Comparison of ENCODE assay signal across 8 cellular contexts in the genomic region with DNA sequence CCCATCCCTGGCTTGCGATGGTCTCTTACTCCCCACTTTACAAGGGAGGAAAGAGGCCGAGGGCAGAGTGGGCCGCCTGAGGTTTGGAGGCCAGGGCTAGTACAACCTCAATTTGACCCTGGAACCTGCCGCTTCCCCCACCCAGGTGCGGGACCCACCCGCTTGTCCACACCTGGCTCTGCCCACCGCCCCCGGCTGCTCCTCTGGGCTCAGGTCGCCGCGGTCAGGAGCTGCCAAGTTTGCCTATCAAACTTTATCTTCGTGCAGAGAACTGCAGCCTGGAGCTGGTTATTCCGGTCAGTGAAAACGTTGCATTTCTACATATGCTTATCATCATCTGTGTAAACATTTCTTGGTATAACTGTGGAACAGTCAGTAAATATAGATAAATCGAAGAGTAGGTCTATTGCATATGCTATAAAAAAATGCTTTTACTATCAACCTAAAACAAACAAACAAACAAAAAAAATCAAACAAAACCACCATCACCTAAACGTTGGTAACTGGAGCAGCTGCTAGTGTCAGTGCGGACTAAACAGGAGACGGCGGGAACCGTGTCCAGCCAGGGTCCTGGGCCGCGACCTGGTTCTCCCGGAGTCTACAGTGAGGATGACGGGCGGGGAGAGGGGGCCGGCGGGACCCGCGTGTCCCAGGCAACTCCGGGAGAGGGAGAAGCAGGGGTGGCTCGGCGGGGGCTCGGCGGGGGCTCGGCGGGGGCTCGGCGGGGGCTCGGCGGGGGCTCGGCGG. TPM values are rescaled to one million over a fixed set of nuclear protein-coding genes. Genes with fewer than 3 reads are reported as not detected.
A peak's percentile ranks its signal among the peaks of the same experiment; 100 is the strongest.
DNase-seq lines count a peak whose midpoint lies in the region; ATAC-seq and TF ChIP-seq lines count a peak whose summit lies in the region.

No MANE protein-coding gene starts in this region.

- peak overlapping the region; percentile 93 for H3K27ac Mint-ChIP-seq in T-helper 2 cell treated with Interferon-gamma antibody and Interleukin-4, amounts not matched to agents 5 μg/mL and 100 μg/mL, for 36 hours
- peak overlapping the region; percentile 88 for H3K27ac Mint-ChIP-seq in endothelial cell (ENCODE audit: unreplicated experiment)

- intact Hi-C loops in mucosa of descending colon (cut with DNase I, micrococcal nuclease): no loop called here

- H3K9me3 Mint-ChIP-seq in T-helper 2 cell treated with Interferon-gamma antibody and Interleukin-4, amounts not matched to agents 5 μg/mL and 100 μg/mL, for 36 hours: no peaks in the 10 kb centered on the region
- H3K9me3 Mint-ChIP-seq in endothelial cell (ENCODE audit: unreplicated experiment): no peaks in the 10 kb centered on the region

- no peaks in the 10 kb centered on the region for H3K27me3 Mint-ChIP-seq in T-helper 2 cell treated with Interferon-gamma antibody and Interleukin-4, amounts not matched to agents 5 μg/mL and 100 μg/mL, for 36 hours (ENCODE audit: low read depth)
- peaks cover 11% of the 10 kb centered on the region for H3K27me3 Mint-ChIP-seq in endothelial cell (ENCODE audit: unreplicated experiment)

- peak; percentile 31 for ATAC-seq in mucosa of descending colon
- no peak for ATAC-seq in HG03439 (IDR thresholded peaks at IDR 0.05; ENCODE audit: unreplicated experiment)
- no peak for ATAC-seq in GM21529 (IDR thresholded peaks at IDR 0.05; ENCODE audit: unreplicated experiment)

- DNase-seq in T-helper 2 cell treated with Interferon-gamma antibody and Interleukin-4, amounts not matched to agents 5 μg/mL and 100 μg/mL, for 36 hours (ENCODE audit: low spot score): no peak
- DNase-seq in T-helper 2 cell (no peak), RPMI7951 (ENCODE audit: low read depth) (peak; percentile 20), endothelial cell (ENCODE audit: low spot score) (no peak), mucosa of descending colon (peak in 2 of 3 donors; percentile 32 to 51), activated gamma-delta T cell (lab: John Stamatoyannopoulos, UW) (no peak)

- peaks cover 32% of the 10 kb centered on the region for H3K4me1 Mint-ChIP-seq in T-helper 2 cell treated with Interferon-gamma antibody and Interleukin-4, amounts not matched to agents 5 μg/mL and 100 μg/mL, for 36 hours (ENCODE audit: low read depth)
- H3K4me1 Mint-ChIP-seq in endothelial cell (ENCODE audit: unreplicated experiment): peaks cover 11% of the 10 kb centered on the region

- TF ChIP-seq CTCF in endothelial cell (IDR thresholded peaks at IDR 0.05; ENCODE audit: unreplicated experiment) (no peak), mucosa of descending colon (IDR thresholded peaks at IDR 0.05) (no peak)

- H3K4me3 ChIP-seq in mucosa of descending colon: peak overlapping the region; percentile 90

- H3K4me3 Mint-ChIP-seq in T-helper 2 cell treated with Interferon-gamma antibody and Interleukin-4, amounts not matched to agents 5 μg/mL and 100 μg/mL, for 36 hours: peak overlapping the region; percentile 97
- H3K4me3 Mint-ChIP-seq in endothelial cell (ENCODE audit: unreplicated experiment): peak overlapping the region; percentile 98

- no peaks in the 10 kb centered on the region for H3K36me3 ChIP-seq in mucosa of descending colon (ENCODE audit: low read depth)

- H3K36me3 Mint-ChIP-seq in T-helper 2 cell treated with Interferon-gamma antibody and Interleukin-4, amounts not matched to agents 5 μg/mL and 100 μg/mL, for 36 hours (ENCODE audit: low read depth): peaks cover 1% of the 10 kb centered on the region
- H3K36me3 Mint-ChIP-seq in endothelial cell (ENCODE audit: low read depth, unreplicated experiment): peaks cover 4% of the 10 kb centered on the region

- no peaks in the 10 kb centered on the region for H3K9me3 ChIP-seq in mucosa of descending colon

- H3K4me1 ChIP-seq in mucosa of descending colon (ENCODE audit: low read depth): peaks cover 11% of the 10 kb centered on the region

RNA-seq across cellular contexts. Expression of a gene that starts 0.9 kb away (rescaled TPM):
- total RNA-seq in RPMI7951 (2014; rRNA removed; shearing (Covaris generic)): 1.2 and 1.3 TPM in 2 replicates
- total RNA-seq in endothelial cell (ENCODE audit: unreplicated experiment): 14.5 TPM
- total RNA-seq in mucosa of descending colon: 10 to 100 TPM in 1 of 3 donors, 1 to 10 TPM in 2; 5.4 to 91.2 (median 8.8) TPM

Comparison
In these comparisons a context has a peak if more than half of its experiments do, and no peak if none do; other contexts are left out.
1. DNase-seq: peak in RPMI7951 (single experiment) and mucosa of descending colon (2 of 3); none in T-helper 2 cell treated with Interferon-gamma antibody and Interleukin-4, amounts not matched to agents 5 μg/mL and 100 μg/mL, for 36 hours (single experiment), T-helper 2 cell (0 of 5), endothelial cell (single experiment) and activated gamma-delta T cell (single experiment).